In the genomic region with DNA sequence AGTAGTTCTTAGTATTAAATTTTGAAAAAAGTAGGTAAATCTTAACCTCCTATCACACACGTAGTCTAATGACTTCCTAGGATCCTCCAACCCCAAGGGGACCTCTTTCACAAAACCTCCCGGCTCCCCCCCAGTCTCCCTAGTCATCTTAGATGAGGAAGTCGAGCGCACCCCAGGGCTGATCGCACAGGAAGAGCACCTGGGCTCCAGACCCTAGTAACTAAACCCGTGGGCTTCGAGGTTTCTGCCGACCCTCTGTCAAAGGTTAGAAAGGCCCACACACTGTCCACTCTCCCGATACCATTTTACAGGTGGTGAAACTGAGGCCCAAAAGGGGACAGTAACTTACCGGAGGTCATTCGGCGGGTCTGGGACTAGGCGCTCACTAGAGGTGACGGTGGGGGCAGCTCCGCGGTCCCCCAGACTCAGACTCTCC, we compare ENCODE assay signal across 8 cellular contexts. TPM values are rescaled to one million over a fixed set of nuclear protein-coding genes. Genes with fewer than 3 reads are reported as not detected.
A peak's percentile ranks its signal among the peaks of the same experiment; 100 is the strongest.
DNase-seq lines count a peak whose midpoint lies in the region; ATAC-seq lines count a peak whose summit lies in the region.

No MANE protein-coding gene starts in this region.

- H3K79me2 ChIP-seq in trophoblast cell (ENCODE audit: control insufficient read depth, insufficient read depth, low read length, poor library complexity): peaks cover 9% of the 10 kb centered on the region

- H2BK120ac ChIP-seq in trophoblast cell (ENCODE audit: insufficient read depth, low read length, poor library complexity): peak overlapping the region; percentile 74

- DNase-seq in GM03348 (ENCODE audit: low spot score) (peak; percentile 38), NOMO-1 (lab: John Stamatoyannopoulos, UW; ENCODE audit: unreplicated experiment in 2 of 2) (peak; percentile 64 to 70), head of caudate nucleus (peak in 30 of 42 donors; percentile 7 to 60 (median 36)), trophoblast cell (peak in 1 of 2 donors; percentile 20), NCI-H1048 (lab: John Stamatoyannopoulos, UW) (no peak), NCI-H524 treated with DMSO at 0.1 percent for 48 hours (lab: John Stamatoyannopoulos, UW) (no peak)
- peak; percentile 23 for DNase-seq in activated effector memory CD4-positive, alpha-beta T cell treated with Interleukin-2 at 50 U/mL for 16 hours

- peaks cover 7% of the 10 kb centered on the region for H3K79me1 ChIP-seq in trophoblast cell (ENCODE audit: low read length)

- peak overlapping the region; percentile 83 for H2BK5ac ChIP-seq in trophoblast cell (ENCODE audit: low read depth, low read length, poor library complexity)

- intact Hi-C loops in head of caudate nucleus (cut with DNase I): no loop called here

- no CpG with 5 or more reads among the region's 16 CpGs for WGBS in trophoblast cell (ENCODE audit: extremely low coverage, insufficient coverage, insufficient read length)

- peak overlapping the region; percentile 90 for H4K8ac ChIP-seq in trophoblast cell (ENCODE audit: low read depth, low read length)

- peak overlapping the region; percentile 88 for H3K18ac ChIP-seq in trophoblast cell (ENCODE audit: low read length)

- peak; percentile 14 for ATAC-seq in HG02759 (IDR thresholded peaks at IDR 0.05; ENCODE audit: unreplicated experiment)

- peak overlapping the region; percentile 73 for H3K4ac ChIP-seq in trophoblast cell (ENCODE audit: low read depth, low read length)

- peak overlapping the region; percentile 79 for H3K4me2 ChIP-seq in trophoblast cell (ENCODE audit: low read length)

- H2AFZ ChIP-seq in trophoblast cell (ENCODE audit: insufficient read depth, low read length, poor library complexity): peak overlapping the region; percentile 94

- H3K36me3 ChIP-seq in trophoblast cell (ENCODE audit: control insufficient read depth in 1 of 2, insufficient read depth in 2 of 2, low read length in 2 of 2): peaks cover 2 to 9% of the 10 kb centered on the region in 2 experiments

- peak overlapping the region; percentile 90 for H4K12ac ChIP-seq in trophoblast cell (ENCODE audit: low read depth, low read length)

- peaks cover 0 to 7% of the 10 kb centered on the region in 2 experiments for H3K4me1 ChIP-seq in trophoblast cell (ENCODE audit: control insufficient read depth in 1 of 2, insufficient read depth in 2 of 2, low read length in 2 of 2)

- peak overlapping the region; percentile 96 for H3K14ac ChIP-seq in trophoblast cell (ENCODE audit: low read length)

- H3K4me3 ChIP-seq in trophoblast cell (ENCODE audit: low read depth, low read length): peak overlapping the region; percentile 95

- H3K27me3 ChIP-seq in trophoblast cell (ENCODE audit: insufficient read depth, low read length): no peaks in the 10 kb centered on the region

- H2BK12ac ChIP-seq in trophoblast cell (ENCODE audit: low read length): no peak overlapping the region

- no peak overlapping the region for H3K23ac ChIP-seq in trophoblast cell (ENCODE audit: low read length)

- peak overlapping the region; percentile 13 for H2AK5ac ChIP-seq in trophoblast cell (ENCODE audit: low read length)

- peak overlapping the region; percentile 80 for H4K91ac ChIP-seq in trophoblast cell (ENCODE audit: low read depth, low read length)

- peak overlapping the region; percentile 90 for H3K27ac ChIP-seq in trophoblast cell (ENCODE audit: low read depth, low read length)

- H3K9ac ChIP-seq in trophoblast cell (ENCODE audit: low read length): peak overlapping the region; percentile 84

- H3K9me3 ChIP-seq in trophoblast cell (ENCODE audit: insufficient read depth, low read depth, low read length): no peaks in the 10 kb centered on the region

RNA-seq across cellular contexts. Expression of gene MBD4, which starts 0.3 kb away (rescaled TPM):
- polyA plus RNA-seq in trophoblast cell (2013): 41.3 and 44.5 TPM in 2 replicates

RNA-seq across cellular contexts. Expression of gene IFT122, which starts 0.6 kb away (rescaled TPM):
- 31.1 and 31.8 TPM in 2 replicates for polyA plus RNA-seq in trophoblast cell (2013)

RNA-seq across cellular contexts. Expression of gene EFCAB12, which starts 11.0 kb away (rescaled TPM):
- 0.31 and 0.39 TPM in 2 replicates for polyA plus RNA-seq in trophoblast cell (2013)

Comparison
In these comparisons a context has a peak if more than half of its experiments do, and no peak if none do; other contexts are left out.
1. DNase-seq: peak in GM03348 (single experiment), NOMO-1 (2 of 2), activated effector memory CD4-positive, alpha-beta T cell treated with Interleukin-2 at 50 U/mL for 16 hours (single experiment) and head of caudate nucleus (30 of 42); none in NCI-H1048 (single experiment) and NCI-H524 treated with DMSO at 0.1 percent for 48 hours (single experiment).